Comparison of ENCODE assay signal across 17 cellular contexts in genomic region chr18:58625839-58626238, GRCh38. TPM values are rescaled to one million over a fixed set of nuclear protein-coding genes. Genes with fewer than 3 reads are reported as not detected.
A peak's percentile ranks its signal among the peaks of the same experiment; 100 is the strongest.
DNase-seq lines count a peak whose midpoint lies in the region; ATAC-seq, FAIRE-seq and TF ChIP-seq lines count a peak whose summit lies in the region.
"Had no signal": no experiment of that assay in that cellular context is flagged by ENCODE, and none has a peak within 500 bp of the region (broad histone marks: within the 10 kb centered on the region; RNA-seq: fewer than 3 reads in every experiment).

No MANE protein-coding gene starts in this region.

- H3K27ac ChIP-seq in right atrium auricular region: peak overlapping the region; percentile 77 to 89
- H3K27ac ChIP-seq in PC-3 (ENCODE audit: low read length): no peak overlapping the region
- H3K27ac ChIP-seq in H1 (ENCODE audit: low read depth, low read length): no peak overlapping the region
- H3K27ac ChIP-seq in skeletal muscle tissue (ENCODE audit: low read depth, low read length): peak overlapping the region; percentile 28
- H3K27ac ChIP-seq: BLaER1 treated with 17β-estradiol and CSF1 and Interleukin-3, amounts not matched to agents 10 nM and 100 nM; GM23248 had no signal

- H3K9me3 ChIP-seq in right atrium auricular region (no peaks in the 10 kb centered on the region), PC-3 (ENCODE audit: low read length) (no peaks in the 10 kb centered on the region), H1 (ENCODE audit: insufficient read depth in 2 of 2, low read depth in 1 of 2, low read length in 1 of 2) (no peaks in the 10 kb centered on the region), skeletal muscle tissue (ENCODE audit: control insufficient read depth in 3 of 3, low read length in 3 of 3) (no peaks in the 10 kb centered on the region), mucosa of descending colon (no peaks in the 10 kb centered on the region)
- H3K9me3 ChIP-seq: SK-N-SH had no signal

- no peak overlapping the region for H2BK15ac ChIP-seq in H1 (ENCODE audit: low read length)

- no peak overlapping the region for H2BK12ac ChIP-seq in H1 (ENCODE audit: low read depth, low read length)

- H3K4me2 ChIP-seq in PC-3 (ENCODE audit: low read length): no peak overlapping the region
- no peak overlapping the region for H3K4me2 ChIP-seq in H1 (ENCODE audit: insufficient read depth in 1 of 2, low read depth in 2 of 2, low read length in 2 of 2)
- H3K4me2 ChIP-seq: BLaER1 treated with 17β-estradiol and CSF1 and Interleukin-3, amounts not matched to agents 10 nM and 100 nM; SK-N-SH had no signal

- CTCF ChIA-PET in PC-3 (lab: Charles Lee): interaction anchor here (0.6 kb wide), 1 partner anchor 137 kb away, joined by 4 read pairs; no protein-coding TSS in a partner anchor
- CTCF ChIA-PET in H1 (lab: Charles Lee; ENCODE audit: partially characterized antibody): interaction anchor here (0.6 to 0.9 kb wide), 3 partner anchors 96 to 144 kb away, joined by 3 read pairs; no protein-coding TSS in a partner anchor

- no peak for TF ChIP-seq POLR2A in H1 (IDR thresholded peaks at IDR 0.05; ENCODE audit: control extremely low read depth in 1 of 2, low read depth in 2 of 2, low read length in 2 of 2)

- H3K79me2 ChIP-seq in PC-3 (ENCODE audit: low read length) (no peaks in the 10 kb centered on the region), H1 (ENCODE audit: control insufficient read depth in 1 of 2, insufficient read depth in 2 of 2, low read length in 2 of 2) (no peaks in the 10 kb centered on the region)

- FAIRE-seq in H1 (lab: Jason Lieb, UNC): no peak
- FAIRE-seq: GM19239 had no signal

- H3K79me1 ChIP-seq in H1 (ENCODE audit: low read depth, low read length): no peaks in the 10 kb centered on the region

- intact Hi-C loops in cardiac septum (cut with DNase I) (loop anchor here (5.0 kb wide), 2 partner anchors 34 to 69 kb away; no protein-coding TSS in a partner anchor), PC-3 (cut with micrococcal nuclease) (no loop called here), mucosa of descending colon (cut with DNase I, micrococcal nuclease) (no loop called here)

- no peaks in the 10 kb centered on the region for H3K36me3 ChIP-seq in right atrium auricular region
- H3K36me3 ChIP-seq in PC-3 (ENCODE audit: low read depth, low read length): no peaks in the 10 kb centered on the region
- no peaks in the 10 kb centered on the region for H3K36me3 ChIP-seq in H1 (ENCODE audit: control insufficient read depth in 2 of 4, insufficient read depth in 4 of 4, low read length in 3 of 4)
- no peaks in the 10 kb centered on the region for H3K36me3 ChIP-seq in skeletal muscle tissue (ENCODE audit: control insufficient read depth in 3 of 3, insufficient read depth in 3 of 3, low read length in 3 of 3)
- H3K36me3 ChIP-seq in mucosa of descending colon (ENCODE audit: low read depth): no peaks in the 10 kb centered on the region
- H3K36me3 ChIP-seq: BLaER1 treated with 17β-estradiol and CSF1 and Interleukin-3, amounts not matched to agents 10 nM and 100 nM had no signal

- no peaks in the 10 kb centered on the region for H3F3A ChIP-seq in PC-3 (ENCODE audit: low read length, unreplicated experiment)

- no peak overlapping the region for H3K4ac ChIP-seq in H1 (replicated peaks; ENCODE audit: insufficient read length, low read depth, low read length)

- H3K4me1 ChIP-seq in right atrium auricular region: no peaks in the 10 kb centered on the region
- H3K4me1 ChIP-seq in PC-3 (ENCODE audit: insufficient read depth, low read length): no peaks in the 10 kb centered on the region
- H3K4me1 ChIP-seq in H1 (replicated peaks in 1 of 4; ENCODE audit: control insufficient read depth in 3 of 4, insufficient read depth in 4 of 4, low read length in 3 of 4): peaks cover 0 to 9% (median 5%) of the 10 kb centered on the region in 4 experiments; a peak in 4 of 7 replicates
- peaks cover 8 to 21% (median 16%) of the 10 kb centered on the region in 3 donors for H3K4me1 ChIP-seq in skeletal muscle tissue (ENCODE audit: control insufficient read depth in 3 of 3, insufficient read depth in 3 of 3, low read length in 3 of 3)
- no peaks in the 10 kb centered on the region for H3K4me1 ChIP-seq in mucosa of descending colon (ENCODE audit: low read depth)

- DNase-seq in right atrium auricular region (ENCODE audit: low spot score): no peak
- no peak for DNase-seq in cardiac septum (ENCODE audit: low spot score)
- DNase-seq in PC-3: no peak
- no peak for DNase-seq in H1 (ENCODE audit: low read depth in 1 of 2, low spot score in 2 of 2)
- no peak for DNase-seq in hippocampal formation (lab: John Stamatoyannopoulos, UW)
- DNase-seq in mucosa of descending colon: no peak
- DNase-seq: DND-41; GM23248; NCI-H1105 treated with DMSO at 0.1 percent for 48 hours; NCI-H1694; NK-92 treated with Interleukin-12 subunit alpha and Interleukin-12 subunit beta, amount 100 ng/mL, for 24 hours; SHP77 treated with DMSO at 0.1 percent for 48 hours; SK-N-SH had no signal

- peak overlapping the region; percentile 45 to 47 for H3K4me3 ChIP-seq in right atrium auricular region
- no peak overlapping the region for H3K4me3 ChIP-seq in PC-3 (ENCODE audit: low read length)
- no peak overlapping the region for H3K4me3 ChIP-seq in H1 (ENCODE audit: extremely low read depth in 1 of 4, insufficient read depth in 2 of 4, low read depth in 3 of 4, low read length in 4 of 4)
- H3K4me3 ChIP-seq in skeletal muscle tissue (ENCODE audit: low read length in 3 of 3): peak overlapping the region in 2 of 3 donors; percentile 23 to 36
- no peak overlapping the region for H3K4me3 ChIP-seq in mucosa of descending colon
- H3K4me3 ChIP-seq: BLaER1 treated with 17β-estradiol and CSF1 and Interleukin-3, amounts not matched to agents 10 nM and 100 nM; GM23248 had no signal

- TF ChIP-seq CTCF in right atrium auricular region (IDR thresholded peaks at IDR 0.05) (no peak), PC-3 (conservative IDR thresholded peaks at IDR 0.05; ENCODE audit: low read depth, low read length) (no peak), H1 (IDR thresholded peaks at IDR 0.05; ENCODE audit: control extremely low read depth in 1 of 3, insufficient read depth in 1 of 3, low read depth in 1 of 3, low read length in 3 of 3) (no peak), mucosa of descending colon (IDR thresholded peaks at IDR 0.05) (no peak)

- H3K27me3 ChIP-seq in right atrium auricular region: no peaks in the 10 kb centered on the region
- H3K27me3 ChIP-seq in PC-3 (ENCODE audit: low read length): no peaks in the 10 kb centered on the region
- H3K27me3 ChIP-seq in H1 (replicated peaks in 1 of 4; ENCODE audit: control insufficient read depth in 3 of 4, extremely low read depth in 1 of 4, insufficient read depth in 3 of 4, low read length in 3 of 4): no peaks in the 10 kb centered on the region
- H3K27me3 ChIP-seq in skeletal muscle tissue (ENCODE audit: control insufficient read depth in 3 of 3, insufficient read depth in 3 of 3, low read length in 3 of 3): no peaks in the 10 kb centered on the region
- H3K27me3 ChIP-seq: BLaER1 treated with 17β-estradiol and CSF1 and Interleukin-3, amounts not matched to agents 10 nM and 100 nM had no signal

- peak; percentile 56 for ATAC-seq in PC-3
- ATAC-seq in HG03342 (IDR thresholded peaks at IDR 0.05; ENCODE audit: unreplicated experiment): no peak
- no peak for ATAC-seq in mucosa of descending colon

- no peaks in the 10 kb centered on the region for H3K9me2 ChIP-seq in PC-3 (replicated peaks; ENCODE audit: low read length)
- H3K9me2 ChIP-seq: SK-N-SH had no signal

- H3K9ac ChIP-seq in PC-3 (ENCODE audit: low read length) (no peak overlapping the region), H1 (replicated peaks in 1 of 4; ENCODE audit: extremely low read depth in 1 of 4, low read depth in 3 of 4, low read length in 3 of 4) (no peak overlapping the region), skeletal muscle tissue (ENCODE audit: low read depth in 1 of 3, low read length in 3 of 3) (peak overlapping the region in 1 of 3 donors; percentile 35)
- H3K9ac ChIP-seq: BLaER1 treated with 17β-estradiol and CSF1 and Interleukin-3, amounts not matched to agents 10 nM and 100 nM; GM23248; SK-N-SH had no signal

- no peak for TF ChIP-seq RAD21 in H1 (IDR thresholded peaks at IDR 0.05 in 1 of 2, conservative IDR thresholded peaks at IDR 0.05 in 1 of 2; ENCODE audit: low read depth in 2 of 2, low read length in 2 of 2)

- H4K20me1 ChIP-seq in PC-3 (ENCODE audit: low read length) (no peaks in the 10 kb centered on the region), H1 (replicated peaks in 1 of 2; ENCODE audit: control insufficient read depth in 1 of 2, insufficient read depth in 2 of 2, low read length in 2 of 2) (no peaks in the 10 kb centered on the region)
- H4K20me1 ChIP-seq: BLaER1 treated with 17β-estradiol and CSF1 and Interleukin-3, amounts not matched to agents 10 nM and 100 nM had no signal

- no peak overlapping the region for H3K56ac ChIP-seq in H1 (replicated peaks; ENCODE audit: insufficient read length, low read depth, low read length)

- H4K8ac ChIP-seq in H1 (ENCODE audit: extremely low read depth, insufficient read depth, low read length): no peak overlapping the region

- H3K23me2 ChIP-seq in H1 (ENCODE audit: low read depth, low read length): no peaks in the 10 kb centered on the region

- BruUV-seq in PC-3 (replicated peaks; lab: Mats Ljungman, UMichigan): no TSS peak

- H2BK120ac ChIP-seq in H1 (replicated peaks; ENCODE audit: low read depth, low read length): no peak overlapping the region

- POLR2A ChIA-PET in PC-3 (lab: Charles Lee; ENCODE audit: unreplicated experiment) (interaction anchor here (1.1 kb wide), 1 partner anchor 14 kb away, joined by 4 read pairs; no protein-coding TSS in a partner anchor), H1 (lab: Charles Lee; ENCODE audit: partially characterized antibody) (no interaction called here)

- peak overlapping the region; percentile 32 for H2AFZ ChIP-seq in PC-3 (ENCODE audit: low read length)
- peak overlapping the region; percentile 73; the same call in 1 of the 2 replicates for H2AFZ ChIP-seq in H1 (ENCODE audit: low read length)
- H2AFZ ChIP-seq: GM23248 had no signal

- no peak for TF ChIP-seq EP300 in H1 (IDR thresholded peaks at IDR 0.05; ENCODE audit: borderline replicate concordance in 1 of 2, low read depth in 2 of 2, low read length in 2 of 2)

- no peak overlapping the region for H3K23ac ChIP-seq in H1 (ENCODE audit: insufficient read length)

- no peak overlapping the region for H2BK20ac ChIP-seq in H1 (ENCODE audit: low read length)

- H4K91ac ChIP-seq in H1 (replicated peaks; ENCODE audit: insufficient read length, low read length): no peak overlapping the region

- H3K18ac ChIP-seq in H1 (ENCODE audit: extremely low read depth, low read length): 0 out of 2 replicates have a peak overlapping the region, but pooled peaks have one; percentile 1

- no peak overlapping the region for H4K5ac ChIP-seq in H1 (ENCODE audit: insufficient read length, low read depth, low read length)

- no peak overlapping the region for H3K14ac ChIP-seq in H1 (ENCODE audit: insufficient read length)

- no peak overlapping the region for H2AK5ac ChIP-seq in H1 (ENCODE audit: low read depth, low read length)

- WGBS in H1 (ENCODE audit: extremely low coverage in 1 of 2, insufficient coverage in 1 of 2, insufficient read length in 1 of 2, insufficient replicate concordance in 2 of 2, low coverage in 1 of 2, low lambda C conversion rate in 2 of 2, missing lambda C conversion rate in 1 of 2), 2 experiments: 89% methylated on average over 10 of the region's 10 CpGs; no CpG with 5 or more reads in 1 of the 2 experiments

- no peak overlapping the region for H2BK5ac ChIP-seq in H1 (ENCODE audit: low read depth, low read length)

RNA-seq across cellular contexts. Expression of gene ALPK2, which starts 3.1 kb away (rescaled TPM):
- total RNA-seq in right atrium auricular region (100 to 1,000 TPM; 160 to 166 TPM), cardiac septum (116 TPM), PC-3 (2014; rRNA removed) (0.04 TPM in 1 of 2 replicates, not detected in the other), skeletal muscle tissue (38.1 TPM), mucosa of descending colon (under 1 TPM; 0.06 to 0.95 (median 0.46) TPM)
- total RNA-seq in H1 (2021; fragmentation: NEBNext Ultra II Directional; extraction: Animal tissue kit (Norgen Biotek cat#: 25700)): 0.38 and 0.41 TPM in 2 replicates
- 0.09 and 0.13 TPM in 2 replicates for polyA plus RNA-seq in H1 (2011; rRNA removed)
- polyA plus RNA-seq in H1 (2011; cell fraction: cytosol; rRNA removed): 0.31 TPM
- polyA plus RNA-seq in H1 (2011; cell fraction: nucleus; rRNA removed): 0.19 TPM
- polyA plus RNA-seq in H1 (2012, experiment 1 of 2): 0.15 to 0.65 TPM (median 0.39 TPM) in 4 replicates
- not detected for polyA plus RNA-seq in H1 (2012, experiment 2 of 2)
- 0.12 TPM for polyA plus RNA-seq in H1 (2013, experiment 1 of 2)
- polyA plus RNA-seq in H1 (2013, experiment 2 of 2): 0.28 TPM
- 0.49 and 0.54 TPM in 2 replicates for polyA minus RNA-seq in H1 (2011; rRNA and poly(A)+ RNA removed)
- polyA minus RNA-seq in H1 (2011; cell fraction: cytosol; rRNA and poly(A)+ RNA removed): 1.6 TPM
- polyA minus RNA-seq in H1 (2011; cell fraction: nucleus; rRNA and poly(A)+ RNA removed): 1.3 TPM

RNA-seq across cellular contexts. Expression of gene MALT1, which starts 45.4 kb away (rescaled TPM):
- 10 to 100 TPM in 1 of 2 donors, 1 to 10 TPM in 1; 9.9 to 10.9 TPM for total RNA-seq in right atrium auricular region
- total RNA-seq in cardiac septum: 12.8 TPM
- 24.2 and 26.3 TPM in 2 replicates for total RNA-seq in PC-3 (2014; rRNA removed)
- 25.9 and 26.1 TPM in 2 replicates for total RNA-seq in H1 (2021; fragmentation: NEBNext Ultra II Directional; extraction: Animal tissue kit (Norgen Biotek cat#: 25700))
- 5.2 and 10.7 TPM in 2 replicates for polyA plus RNA-seq in H1 (2011; rRNA removed)
- 8.3 TPM for polyA plus RNA-seq in H1 (2011; cell fraction: cytosol; rRNA removed)
- 7.2 TPM for polyA plus RNA-seq in H1 (2011; cell fraction: nucleus; rRNA removed)
- 7.3 to 17.1 TPM (median 11.3 TPM) in 4 replicates for polyA plus RNA-seq in H1 (2012, experiment 1 of 2)
- 0.85 TPM for polyA plus RNA-seq in H1 (2012, experiment 2 of 2)
- 7.6 TPM for polyA plus RNA-seq in H1 (2013, experiment 1 of 2)
- 6.7 TPM for polyA plus RNA-seq in H1 (2013, experiment 2 of 2)
- 19.9 and 38.4 TPM in 2 replicates for polyA minus RNA-seq in H1 (2011; rRNA and poly(A)+ RNA removed)
- polyA minus RNA-seq in H1 (2011; cell fraction: cytosol; rRNA and poly(A)+ RNA removed): 12.1 TPM
- polyA minus RNA-seq in H1 (2011; cell fraction: nucleus; rRNA and poly(A)+ RNA removed): 28.0 TPM
- total RNA-seq in skeletal muscle tissue: 24.0 TPM
- 10 to 100 TPM; 19.5 to 23.4 (median 23.1) TPM for total RNA-seq in mucosa of descending colon

Comparison
In these comparisons a context has a peak if more than half of its experiments do, and no peak if none do; other contexts are left out.
1. H3K27ac ChIP-seq: peak in right atrium auricular region (2 of 2) and skeletal muscle tissue (single experiment); none in PC-3 (single experiment) and H1 (single experiment).
2. H3K4me3 ChIP-seq: peak in right atrium auricular region (2 of 2) and skeletal muscle tissue (2 of 3); none in PC-3 (single experiment), H1 (0 of 4) and mucosa of descending colon (single experiment).
3. RNA of gene ALPK2, which starts 3.1 kb away (total RNA-seq): 160 to 166 TPM in right atrium auricular region, 116 TPM in cardiac septum (single experiment) and 38.1 TPM in skeletal muscle tissue (single experiment); 0.06 to 0.95 TPM in mucosa of descending colon, 0.38 to 0.41 TPM in H1 and 0.04 TPM in PC-3; every median in the first group is over 10 times any median in the second.